ENCODE assay signal across 1 cellular context in the genomic region with DNA sequence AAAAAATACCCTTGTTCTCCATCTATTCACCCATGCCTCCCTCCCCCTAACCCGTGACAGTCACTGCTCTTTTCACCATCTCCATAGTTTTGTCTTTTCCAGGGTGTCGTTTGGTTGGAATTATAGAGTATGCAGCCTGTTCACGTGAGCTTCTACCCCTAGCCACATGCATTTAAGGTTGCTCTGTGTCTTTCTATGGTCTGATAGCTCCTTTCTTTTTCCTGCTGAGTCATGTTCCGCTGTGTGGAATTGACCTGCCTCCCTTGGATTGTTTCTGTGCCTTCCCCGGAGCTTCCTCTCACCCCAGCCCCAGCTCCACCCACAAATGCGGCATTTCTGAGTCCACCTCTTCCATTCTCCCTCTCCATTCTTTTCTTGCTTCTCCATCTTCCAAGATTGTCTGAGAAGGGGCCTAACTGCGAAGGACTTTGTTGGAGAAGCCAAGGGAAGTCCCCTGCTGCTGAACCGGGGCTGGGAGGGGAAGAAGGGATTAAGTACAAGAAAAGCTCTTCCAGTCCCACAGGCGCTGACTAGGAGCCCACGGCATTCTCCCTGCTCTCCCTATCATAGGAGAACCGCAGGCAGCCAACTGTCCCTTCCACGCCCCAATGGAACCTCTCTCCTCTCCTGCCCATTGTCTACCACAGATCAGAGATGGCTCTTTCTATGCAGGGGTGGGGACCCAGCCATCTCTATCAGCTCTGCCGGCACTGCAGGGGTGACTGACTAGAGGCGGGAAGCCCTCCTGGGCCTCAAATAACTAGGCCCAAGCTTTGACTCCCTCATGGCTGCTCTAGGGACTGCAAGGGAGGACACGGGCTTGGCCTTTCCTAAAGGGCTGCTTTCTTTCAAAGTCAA.
A peak's percentile ranks its signal among the peaks of the same experiment; 100 is the strongest.
TF ChIP-seq lines count a peak whose summit lies in the region.

No MANE protein-coding gene starts in this region.

TF ChIP-seq in A549, 52 proteins besides CTCF, POLR2A, EP300 and RAD21:
- TF ChIP-seq, protein P1, sequence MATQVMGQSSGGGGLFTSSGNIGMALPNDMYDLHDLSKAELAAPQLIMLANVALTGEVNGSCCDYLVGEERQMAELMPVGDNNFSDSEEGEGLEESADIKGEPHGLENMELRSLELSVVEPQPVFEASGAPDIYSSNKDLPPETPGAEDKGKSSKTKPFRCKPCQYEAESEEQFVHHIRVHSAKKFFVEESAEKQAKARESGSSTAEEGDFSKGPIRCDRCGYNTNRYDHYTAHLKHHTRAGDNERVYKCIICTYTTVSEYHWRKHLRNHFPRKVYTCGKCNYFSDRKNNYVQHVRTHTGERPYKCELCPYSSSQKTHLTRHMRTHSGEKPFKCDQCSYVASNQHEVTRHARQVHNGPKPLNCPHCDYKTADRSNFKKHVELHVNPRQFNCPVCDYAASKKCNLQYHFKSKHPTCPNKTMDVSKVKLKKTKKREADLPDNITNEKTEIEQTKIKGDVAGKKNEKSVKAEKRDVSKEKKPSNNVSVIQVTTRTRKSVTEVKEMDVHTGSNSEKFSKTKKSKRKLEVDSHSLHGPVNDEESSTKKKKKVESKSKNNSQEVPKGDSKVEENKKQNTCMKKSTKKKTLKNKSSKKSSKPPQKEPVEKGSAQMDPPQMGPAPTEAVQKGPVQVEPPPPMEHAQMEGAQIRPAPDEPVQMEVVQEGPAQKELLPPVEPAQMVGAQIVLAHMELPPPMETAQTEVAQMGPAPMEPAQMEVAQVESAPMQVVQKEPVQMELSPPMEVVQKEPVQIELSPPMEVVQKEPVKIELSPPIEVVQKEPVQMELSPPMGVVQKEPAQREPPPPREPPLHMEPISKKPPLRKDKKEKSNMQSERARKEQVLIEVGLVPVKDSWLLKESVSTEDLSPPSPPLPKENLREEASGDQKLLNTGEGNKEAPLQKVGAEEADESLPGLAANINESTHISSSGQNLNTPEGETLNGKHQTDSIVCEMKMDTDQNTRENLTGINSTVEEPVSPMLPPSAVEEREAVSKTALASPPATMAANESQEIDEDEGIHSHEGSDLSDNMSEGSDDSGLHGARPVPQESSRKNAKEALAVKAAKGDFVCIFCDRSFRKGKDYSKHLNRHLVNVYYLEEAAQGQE (IDR thresholded peaks at IDR 0.05) = no peak
- TF ChIP-seq BHLHE40 (IDR thresholded peaks at IDR 0.05; ENCODE audit: low read depth, low read length) (no peak), FOSB (CRISPR knock-in tag; IDR thresholded peaks at IDR 0.05) (no peak), NPAS2 (CRISPR knock-in tag; IDR thresholded peaks at IDR 0.05; ENCODE audit: borderline replicate concordance) (no peak), MAFK (IDR thresholded peaks at IDR 0.05; ENCODE audit: partially characterized antibody) (peak; percentile 86), MYC (IDR thresholded peaks at IDR 0.05; ENCODE audit: borderline replicate concordance, low read length) (no peak), ZSCAN20 (CRISPR knock-in tag; IDR thresholded peaks at IDR 0.05) (no peak), ZC3H11A (IDR thresholded peaks at IDR 0.05) (no peak), NFE2L2 (conservative IDR thresholded peaks at IDR 0.05; ENCODE audit: low read length) (peak; percentile 75)
- TF ChIP-seq, protein P2, sequence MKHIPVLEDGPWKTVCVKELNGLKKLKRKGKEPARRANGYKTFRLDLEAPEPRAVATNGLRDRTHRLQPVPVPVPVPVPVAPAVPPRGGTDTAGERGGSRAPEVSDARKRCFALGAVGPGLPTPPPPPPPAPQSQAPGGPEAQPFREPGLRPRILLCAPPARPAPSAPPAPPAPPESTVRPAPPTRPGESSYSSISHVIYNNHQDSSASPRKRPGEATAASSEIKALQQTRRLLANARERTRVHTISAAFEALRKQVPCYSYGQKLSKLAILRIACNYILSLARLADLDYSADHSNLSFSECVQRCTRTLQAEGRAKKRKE (CRISPR knock-in tag; IDR thresholded peaks at IDR 0.05; ENCODE audit: low read depth) = no peak
- TF ChIP-seq, protein P3, sequence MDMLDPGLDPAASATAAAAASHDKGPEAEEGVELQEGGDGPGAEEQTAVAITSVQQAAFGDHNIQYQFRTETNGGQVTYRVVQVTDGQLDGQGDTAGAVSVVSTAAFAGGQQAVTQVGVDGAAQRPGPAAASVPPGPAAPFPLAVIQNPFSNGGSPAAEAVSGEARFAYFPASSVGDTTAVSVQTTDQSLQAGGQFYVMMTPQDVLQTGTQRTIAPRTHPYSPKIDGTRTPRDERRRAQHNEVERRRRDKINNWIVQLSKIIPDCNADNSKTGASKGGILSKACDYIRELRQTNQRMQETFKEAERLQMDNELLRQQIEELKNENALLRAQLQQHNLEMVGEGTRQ (IDR thresholded peaks at IDR 0.05) = no peak
